ENCODE assay signal across 8 cellular contexts in genomic region chr1:83151167-83151898, GRCh38.
DNase-seq lines count a peak whose midpoint lies in the region; ATAC-seq and TF ChIP-seq lines count a peak whose summit lies in the region.
"Not testable (repeated sequence)": the region's sequence is repeated elsewhere in the genome, so short reads cannot be mapped to it uniquely, and the experiment has no call there.

No MANE protein-coding gene starts in this region.

- CTCF ChIA-PET in activated CD4-positive, alpha-beta T cell treated with anti-CD3 and anti-CD28 coated beads for 36 hours (lab: Charles Lee): not testable (repeated sequence)

- not testable (repeated sequence) for H3K36me3 Mint-ChIP-seq in activated CD4-positive, alpha-beta T cell treated with anti-CD3 and anti-CD28 coated beads for 36 hours (ENCODE audit: low read depth)

- not testable (repeated sequence) for H3K4me1 Mint-ChIP-seq in activated CD4-positive, alpha-beta T cell treated with anti-CD3 and anti-CD28 coated beads for 36 hours

- intact Hi-C loops in activated CD4-positive, alpha-beta T cell treated with anti-CD3 and anti-CD28 coated beads for 36 hours (cut with DNase I, micrococcal nuclease); sciatic nerve (cut with DNase I); aorta (cut with DNase I): not testable (repeated sequence)

- not testable (repeated sequence) for H3K9me3 Mint-ChIP-seq in activated CD4-positive, alpha-beta T cell treated with anti-CD3 and anti-CD28 coated beads for 36 hours (ENCODE audit: low read depth)

- POLR2A ChIA-PET in activated CD4-positive, alpha-beta T cell treated with anti-CD3 and anti-CD28 coated beads for 36 hours (lab: Charles Lee): not testable (repeated sequence)

- H3K27ac Mint-ChIP-seq in activated CD4-positive, alpha-beta T cell treated with anti-CD3 and anti-CD28 coated beads for 36 hours: not testable (repeated sequence)

- H3K27me3 ChIP-seq in cardiac muscle cell; aorta (ENCODE audit: control insufficient read depth in 1 of 2, insufficient read depth in 2 of 2, low read length in 1 of 2): not testable (repeated sequence)

- peak; percentile 74 for ATAC-seq in activated CD4-positive, alpha-beta T cell treated with anti-CD3 and anti-CD28 coated beads for 36 hours
- ATAC-seq in sciatic nerve (peak; percentile 98), aorta (ENCODE audit: low FRiP score) (peak; percentile 96)

- not testable (repeated sequence) for H3K9me3 ChIP-seq in cardiac muscle cell (ENCODE audit: low read depth); aorta (ENCODE audit: control insufficient read depth, low read length)

- not testable (repeated sequence) for H3K36me3 ChIP-seq in cardiac muscle cell; aorta (ENCODE audit: control insufficient read depth in 1 of 2, insufficient read depth in 2 of 2, low read length in 1 of 2)

- H3K4me3 Mint-ChIP-seq in activated CD4-positive, alpha-beta T cell treated with anti-CD3 and anti-CD28 coated beads for 36 hours: not testable (repeated sequence)

- DNase-seq in ELR (ENCODE audit: low read depth) (peak; percentile 26), NCI-H446 treated with DMSO at 0.1 percent for 48 hours (lab: John Stamatoyannopoulos, UW) (peak; percentile 73), dedifferentiated amniotic fluid mesenchymal stem cell (ENCODE audit: extremely low spot score) (peak; percentile 74), cardiac muscle cell (ENCODE audit: low read depth in 1 of 2, low spot score in 1 of 2) (peak; percentile 14 to 77), medulla oblongata (ENCODE audit: extremely low spot score) (peak; percentile 29), sciatic nerve (ENCODE audit: low spot score) (peak; percentile 69), aorta (peak; percentile 75 to 81)
- DNase-seq in activated CD4-positive, alpha-beta T cell treated with anti-CD3 and anti-CD28 coated beads for 36 hours: not testable (repeated sequence)

- not testable (repeated sequence) for H3K4me3 ChIP-seq in cardiac muscle cell; aorta (ENCODE audit: low read length in 2 of 2)

- H3K27me3 Mint-ChIP-seq in activated CD4-positive, alpha-beta T cell treated with anti-CD3 and anti-CD28 coated beads for 36 hours: not testable (repeated sequence)

- not testable (repeated sequence) for TF ChIP-seq CTCF in cardiac muscle cell (IDR thresholded peaks at IDR 0.05; ENCODE audit: low read depth, low read length)

- not testable (repeated sequence) for H3K4me1 ChIP-seq in cardiac muscle cell (ENCODE audit: low read depth); aorta (ENCODE audit: control insufficient read depth in 1 of 2, insufficient read depth in 2 of 2, low read length in 2 of 2)

- WGBS in aorta, 2 donors: 38 to 45% methylated on average over 2 of the region's 3 CpGs

- H3K27ac ChIP-seq in cardiac muscle cell; aorta (ENCODE audit: low read depth in 1 of 2, low read length in 2 of 2): not testable (repeated sequence)
